ENCODE assay signal across 9 cellular contexts in genomic region chr22:36052505-36052941, GRCh38.
A peak's percentile ranks its signal among the peaks of the same experiment; 100 is the strongest.
DNase-seq lines count a peak whose midpoint lies in the region; ATAC-seq lines count a peak whose summit lies in the region.
"Had no signal": no experiment of that assay in that cellular context is flagged by ENCODE, and none has a peak within 500 bp of the region (broad histone marks: within the 10 kb centered on the region; RNA-seq: fewer than 3 reads in every experiment).

No MANE protein-coding gene starts in this region.

- no peak for ATAC-seq in GM21360 (IDR thresholded peaks at IDR 0.05; ENCODE audit: unreplicated experiment)

- DNase-seq in stimulated activated CD4-positive, alpha-beta T cell treated with anti-CD3 and anti-CD28 coated beads, Interleukin-4, amount 100 ng/mL, for 24 hours: peak; percentile 13
- DNase-seq in stimulated activated CD4-positive, alpha-beta T cell treated with anti-CD3 and anti-CD28 coated beads, Interleukin-2, amount 100 ng/mL, for 24 hours: no peak
- DNase-seq in SW480 (ENCODE audit: low spot score) (peak; percentile 40), hepatic stellate cell (ENCODE audit: low spot score) (peak; percentile 65), NCI-H1436 treated with DMSO at 0.1 percent for 48 hours (lab: John Stamatoyannopoulos, UW) (no peak), NCI-H146 (lab: John Stamatoyannopoulos, UW) (no peak), DMS79 treated with DMSO at 0.1 percent for 48 hours (lab: John Stamatoyannopoulos, UW) (no peak)
- DNase-seq: effector memory CD4-positive, alpha-beta T cell had no signal

Comparison
In these comparisons a context has a peak if more than half of its experiments do, and no peak if none do; other contexts are left out.
1. DNase-seq: peak in stimulated activated CD4-positive, alpha-beta T cell treated with anti-CD3 and anti-CD28 coated beads, Interleukin-4, amount 100 ng/mL, for 24 hours (single experiment), SW480 (single experiment) and hepatic stellate cell (single experiment); none in stimulated activated CD4-positive, alpha-beta T cell treated with anti-CD3 and anti-CD28 coated beads, Interleukin-2, amount 100 ng/mL, for 24 hours (0 of 2), NCI-H1436 treated with DMSO at 0.1 percent for 48 hours (single experiment), NCI-H146 (single experiment) and DMS79 treated with DMSO at 0.1 percent for 48 hours (single experiment).